8 cellular contexts compared by ENCODE assay signal in the genomic region with DNA sequence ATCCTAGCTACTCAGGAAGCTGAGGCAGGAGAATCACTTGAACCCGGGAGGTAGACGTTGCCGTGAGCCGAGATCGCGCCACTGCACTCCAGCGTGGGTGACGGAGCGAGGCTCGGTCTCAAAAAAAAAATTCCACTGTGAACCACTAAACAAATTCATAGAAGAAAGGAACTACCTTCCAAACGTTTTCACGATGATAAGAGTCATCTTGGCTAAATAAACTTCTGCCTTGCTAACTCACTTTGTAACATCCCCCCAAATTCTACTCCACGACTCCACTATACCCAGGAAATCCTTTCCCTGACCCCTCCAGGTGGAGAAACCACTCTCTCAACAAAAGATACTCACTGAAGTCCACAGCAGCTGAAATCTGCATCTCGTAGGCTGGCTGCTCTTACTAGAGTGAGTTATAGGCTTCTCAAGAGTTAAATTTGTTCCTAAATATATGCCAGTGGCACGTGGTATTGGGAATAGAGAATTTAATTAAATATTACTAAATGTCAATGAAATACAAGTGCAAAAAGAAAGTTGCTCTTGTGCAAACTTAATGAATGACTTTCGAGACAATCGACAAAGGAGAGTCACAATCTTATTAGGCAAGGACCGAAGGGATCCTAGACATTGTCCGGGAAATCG. TPM values are rescaled to one million over a fixed set of nuclear protein-coding genes. Genes with fewer than 3 reads are reported as not detected.
DNase-seq lines count a peak whose midpoint lies in the region; ATAC-seq and TF ChIP-seq lines count a peak whose summit lies in the region.

No MANE protein-coding gene starts in this region.

- BruUV-seq in PC-9 (replicated peaks; lab: Mats Ljungman, UMichigan): no TSS peak

- peaks cover 40% of the 10 kb centered on the region for H3K4me1 ChIP-seq in PC-9 (replicated peaks; ENCODE audit: insufficient read depth)
- H3K4me1 ChIP-seq in prostate gland (replicated peaks): no peaks in the 10 kb centered on the region

- WGBS in prostate gland: 39% methylated on average over 20 of the region's 20 CpGs

- peak overlapping the region; percentile 83 for H3K4me3 ChIP-seq in GM06990 (replicated peaks; ENCODE audit: low read depth, low read length)
- H3K4me3 ChIP-seq in PC-9: peak overlapping the region; percentile 98; the same call in 1 of the 2 replicates
- peak overlapping the region; percentile 64 for H3K4me3 ChIP-seq in epithelial cell of esophagus (ENCODE audit: low read length)
- H3K4me3 ChIP-seq in prostate gland: peak overlapping the region; percentile 96 to 100

- H3K36me3 ChIP-seq in GM06990 (ENCODE audit: control insufficient read depth, insufficient read depth, low read length) (no peaks in the 10 kb centered on the region), PC-9 (ENCODE audit: low read depth) (no peaks in the 10 kb centered on the region), prostate gland (no peaks in the 10 kb centered on the region)

- no peak for TF ChIP-seq POLR2A in prostate gland (IDR thresholded peaks at IDR 0.05)

- peaks cover 20% of the 10 kb centered on the region; the same call in 1 of the 2 replicates for H4K20me1 ChIP-seq in PC-9 (ENCODE audit: insufficient read depth)

- no peaks in the 10 kb centered on the region for H3K9me2 ChIP-seq in PC-9 (ENCODE audit: insufficient read depth)

- DNase-seq in GM06990 (ENCODE audit: extremely low read depth, insufficient read length) (no peak), PC-9 (no peak), epithelial cell of esophagus (ENCODE audit: low read depth) (no peak), prostate gland (ENCODE audit: low spot score) (no peak), amniotic stem cell (lab: John Stamatoyannopoulos, UW) (no peak), activated gamma-delta T cell treated with Interleukin-2 at 50 U/mL for 16 hours (no peak)
- no peak for DNase-seq in NK-92 treated with Interleukin-12 subunit alpha and Interleukin-12 subunit beta, amount 100 ng/mL, for 24 hours (lab: John Stamatoyannopoulos, UW)

- peak overlapping the region; percentile 100 for H3K4me2 ChIP-seq in PC-9

- peaks cover 24% of the 10 kb centered on the region for H3K79me2 ChIP-seq in PC-9 (ENCODE audit: low read depth)

- intact Hi-C loops in PC-9 (cut with micrococcal nuclease; ENCODE audit: unreplicated experiment) (loop anchor here (2.0 kb wide), 1 partner anchor 239 kb away; no protein-coding TSS in a partner anchor), prostate gland (cut with DNase I) (no loop called here)

- CTCF ChIA-PET in PC-9 (lab: Charles Lee): interaction anchor here (0.7 kb wide), 1 partner anchor 28 kb away, joined by 3 read pairs; no protein-coding TSS in a partner anchor

- H3K27me3 ChIP-seq in GM06990 (replicated peaks; ENCODE audit: control insufficient read depth, insufficient read depth, low read length): no peaks in the 10 kb centered on the region
- no peaks in the 10 kb centered on the region for H3K27me3 ChIP-seq in PC-9 (ENCODE audit: insufficient read depth, low read depth)
- H3K27me3 ChIP-seq in prostate gland (replicated peaks; ENCODE audit: insufficient read depth): no peaks in the 10 kb centered on the region

- H3K27ac ChIP-seq in PC-9 (peak overlapping the region; percentile 68), prostate gland (peak overlapping the region; percentile 98 to 100)

- H2AFZ ChIP-seq in PC-9: peak overlapping the region; percentile 81

- TF ChIP-seq CTCF in GM06990 (IDR thresholded peaks at IDR 0.05; ENCODE audit: insufficient read depth, low read length, poor library complexity, severe bottlenecking) (no peak), PC-9 (conservative IDR thresholded peaks at IDR 0.05) (no peak), epithelial cell of esophagus (IDR thresholded peaks at IDR 0.05; ENCODE audit: insufficient read depth, low read depth, low read length, missing control alignments) (no peak), prostate gland (IDR thresholded peaks at IDR 0.05) (no peak)

- POLR2A ChIA-PET in PC-9 (lab: Charles Lee; ENCODE audit: unreplicated experiment): no interaction called here

- H3K9me3 ChIP-seq in PC-9 (ENCODE audit: insufficient read depth, low read depth): no peaks in the 10 kb centered on the region
- no peaks in the 10 kb centered on the region for H3K9me3 ChIP-seq in prostate gland

- ATAC-seq in GM21526 (IDR thresholded peaks at IDR 0.05; ENCODE audit: low FRiP score, unreplicated experiment): no peak

- peaks cover 36% of the 10 kb centered on the region for H3F3A ChIP-seq in PC-9 (ENCODE audit: insufficient read depth, low read depth)

RNA-seq across cellular contexts. Expression of a gene that starts 1.6 kb away (rescaled TPM):
- 364 and 374 TPM in 2 replicates for total RNA-seq in PC-9 (2021)
- 100 to 1,000 TPM; 149 to 212 TPM for total RNA-seq in prostate gland
